15 cellular contexts compared by ENCODE assay signal in the genomic region with DNA sequence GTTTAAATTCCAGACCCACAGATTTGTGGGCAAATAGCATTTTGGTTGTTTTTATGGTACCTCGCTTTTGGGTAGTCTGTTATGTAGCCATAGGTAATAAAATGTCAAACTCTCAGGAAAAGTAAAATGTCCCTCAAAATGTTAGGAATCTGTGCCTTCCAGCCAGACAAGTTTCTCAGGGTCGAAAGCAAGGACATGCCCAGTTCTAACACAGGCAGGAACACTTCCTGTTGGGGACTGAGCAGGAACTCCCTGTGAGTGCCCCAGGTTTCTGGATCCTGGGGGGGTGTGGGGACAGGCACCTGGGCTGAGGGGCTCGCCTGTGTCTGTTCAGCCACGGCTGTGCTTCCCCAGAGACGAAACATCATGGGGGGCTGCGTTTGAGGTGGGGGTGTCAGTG.
"Had no signal": no experiment of that assay in that cellular context is flagged by ENCODE, and none has a peak within 500 bp of the region (broad histone marks: within the 10 kb centered on the region; RNA-seq: fewer than 3 reads in every experiment).

No MANE protein-coding gene starts in this region.

- ATAC-seq: stimulated activated naive CD8-positive, alpha-beta T cell treated with anti-CD3 and anti-CD28 coated beads, Interleukin-15, amount 100 ng/mL, for 72 hours had no signal

- H3K9me3 ChIP-seq: ascending aorta, suprapubic skin, transverse colon had no signal

- DNase-seq: activated CD8-positive, alpha-beta memory T cell treated with anti-CD3 and anti-CD28 coated beads for 24 hours; activated CD8-positive, alpha-beta memory T cell treated with anti-CD3 and anti-CD28 coated beads, Interleukin-2, amount 50 U/mL, for 48 hours; activated effector memory CD4-positive, alpha-beta T cell treated with anti-CD3 and anti-CD28 coated beads, Interleukin-2, amount 50 U/mL, for 16 hours; activated T-cell treated with anti-CD3 and anti-CD28 coated beads, Interleukin-2, amount 50 U/mL, for 48 hours; effector memory CD4-positive, alpha-beta T cell; foreskin fibroblast; hippocampal formation; occipital lobe; stimulated activated CD4-positive, alpha-beta T cell treated with anti-CD3 and anti-CD28 coated beads, Interleukin-2, amount 100 ng/mL, for 24 hours; stimulated activated naive CD8-positive, alpha-beta T cell treated with anti-CD3 and anti-CD28 coated beads, Interleukin-15, amount 100 ng/mL, for 72 hours; T1000; transverse colon had no signal

- H3K27ac ChIP-seq: ascending aorta, suprapubic skin, transverse colon had no signal

- H3K27me3 ChIP-seq: ascending aorta, suprapubic skin, transverse colon had no signal

- H3K36me3 ChIP-seq: ascending aorta, suprapubic skin, transverse colon had no signal

- H3K4me3 ChIP-seq: ascending aorta, lung, suprapubic skin, transverse colon had no signal
